8 cellular contexts compared by ENCODE assay signal in the genomic region with DNA sequence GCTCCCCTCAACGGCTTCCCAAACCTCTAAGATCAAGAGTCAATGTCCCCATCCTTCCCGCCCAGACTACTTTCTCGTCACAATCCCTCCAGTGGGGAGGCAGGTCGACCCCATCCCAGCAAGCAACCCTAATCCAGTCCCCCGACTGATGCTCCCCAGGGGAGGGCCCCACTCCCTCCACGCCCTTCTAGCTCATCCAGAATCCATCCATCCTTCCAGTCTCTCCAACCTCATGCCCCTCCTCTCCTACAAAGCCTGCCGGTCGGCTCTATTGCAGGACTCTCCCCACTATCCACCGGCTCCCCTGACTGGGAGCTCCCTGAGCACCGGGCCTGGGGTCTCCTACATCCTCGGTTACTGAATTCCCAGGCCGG. TPM values are rescaled to one million over a fixed set of nuclear protein-coding genes. Genes with fewer than 3 reads are reported as not detected.
DNase-seq lines count a peak whose midpoint lies in the region; ATAC-seq and TF ChIP-seq lines count a peak whose summit lies in the region.

No MANE protein-coding gene starts in this region.

- TF ChIP-seq CTCF in VCaP (conservative IDR thresholded peaks at IDR 0.05) (no peak), foreskin fibroblast (IDR thresholded peaks at IDR 0.05; ENCODE audit: low read depth, low read length) (no peak), parathyroid adenoma (IDR thresholded peaks at IDR 0.05) (no peak)

- H3K27me3 Mint-ChIP-seq in CD8-positive, alpha-beta memory T cell, result peaks cover 33 to 46% of the 10 kb centered on the region in 2 donors

- no peaks in the 10 kb centered on the region for H3K4me1 ChIP-seq in CD8-positive, alpha-beta memory T cell (ENCODE audit: insufficient read depth, low read length)
- H3K4me1 ChIP-seq in parathyroid adenoma, result no peaks in the 10 kb centered on the region

- CTCF ChIA-PET in CD8-positive, alpha-beta memory T cell (lab: Charles Lee), result no interaction called here

- peak overlapping the region in 2 of 8 donors; percentile 0 to 44 for H3K27ac Mint-ChIP-seq in CD8-positive, alpha-beta memory T cell

- no peak overlapping the region for H3K4me3 ChIP-seq in CD8-positive, alpha-beta memory T cell (ENCODE audit: low read length)
- peak overlapping the region; percentile 53 to 55 for H3K4me3 ChIP-seq in foreskin fibroblast (ENCODE audit: low read depth in 1 of 2, low read length in 2 of 2)
- H3K4me3 ChIP-seq in parathyroid adenoma (ENCODE audit: low read depth, low read length), result peak overlapping the region; percentile 58

- ATAC-seq in HG02852 (IDR thresholded peaks at IDR 0.05; ENCODE audit: unreplicated experiment) (no peak), HG02642 (IDR thresholded peaks at IDR 0.05; ENCODE audit: poor library complexity, unreplicated experiment) (no peak)

- peak overlapping the region; percentile 79 for H2AFZ ChIP-seq in parathyroid adenoma

- no peak overlapping the region for H3K9ac ChIP-seq in parathyroid adenoma

- peak overlapping the region; percentile 36 for H3K4me2 ChIP-seq in parathyroid adenoma (ENCODE audit: low read length)

- H3K27me3 ChIP-seq in CD8-positive, alpha-beta memory T cell (ENCODE audit: insufficient read depth, low read length, poor library complexity, severe bottlenecking), result peaks cover 28% of the 10 kb centered on the region
- no peaks in the 10 kb centered on the region for H3K27me3 ChIP-seq in parathyroid adenoma (ENCODE audit: control insufficient read depth, insufficient read depth, low read length)

- peaks cover 14 to 17% (median 15%) of the 10 kb centered on the region in 3 donors for H3K4me1 Mint-ChIP-seq in CD8-positive, alpha-beta memory T cell

- H3K36me3 Mint-ChIP-seq in CD8-positive, alpha-beta memory T cell, result peaks cover 0 to 10% (median 0%) of the 10 kb centered on the region in 3 donors

- H3K79me2 ChIP-seq in parathyroid adenoma, result no peaks in the 10 kb centered on the region

- H3K27ac ChIP-seq in CD8-positive, alpha-beta memory T cell (ENCODE audit: low read depth, low read length), result no peak overlapping the region
- H3K27ac ChIP-seq in VCaP (peak overlapping the region; percentile 52; the same call in 1 of the 2 replicates), parathyroid adenoma (no peak overlapping the region)

- H3K9me3 Mint-ChIP-seq in CD8-positive, alpha-beta memory T cell, result peaks cover 0 to 9% (median 4%) of the 10 kb centered on the region in 5 donors

- H3K4me3 Mint-ChIP-seq in CD8-positive, alpha-beta memory T cell, result peak overlapping the region; percentile 37 to 91 (median 71)

- H3K9me3 ChIP-seq in CD8-positive, alpha-beta memory T cell (ENCODE audit: low read length), result no peaks in the 10 kb centered on the region
- no peaks in the 10 kb centered on the region for H3K9me3 ChIP-seq in parathyroid adenoma (ENCODE audit: control insufficient read depth, low read length)

- no peak for DNase-seq in CD8-positive, alpha-beta memory T cell
- DNase-seq in foreskin fibroblast (no peak), anterior cingulate cortex (lab: John Stamatoyannopoulos, UW) (no peak), NCI-H2029 treated with DMSO at 0.1 percent for 48 hours (lab: John Stamatoyannopoulos, UW) (no peak)

- H3K36me3 ChIP-seq in CD8-positive, alpha-beta memory T cell (ENCODE audit: insufficient read depth, low read length), result no peaks in the 10 kb centered on the region
- no peaks in the 10 kb centered on the region for H3K36me3 ChIP-seq in parathyroid adenoma (ENCODE audit: control insufficient read depth, insufficient read depth, low read length)

- POLR2A ChIA-PET in CD8-positive, alpha-beta memory T cell (lab: Charles Lee), result no interaction called here

RNA-seq across cellular contexts. Expression of a gene that starts 1.3 kb away (rescaled TPM):
- total RNA-seq in CD8-positive, alpha-beta memory T cell, result under 1 TPM; 0.07 to 0.13 TPM
- not detected for polyA plus RNA-seq in CD8-positive, alpha-beta memory T cell
